ENCODE assay signal across 10 cellular contexts in genomic region chr4:7358100-7358735, GRCh38.
DNase-seq lines count a peak whose midpoint lies in the region; ATAC-seq, FAIRE-seq and TF ChIP-seq lines count a peak whose summit lies in the region.
"Had no signal": no experiment of that assay in that cellular context is flagged by ENCODE, and none has a peak within 500 bp of the region (broad histone marks: within the 10 kb centered on the region; RNA-seq: fewer than 3 reads in every experiment).

No MANE protein-coding gene starts in this region.

- no TSS peak for BruUV-seq in MCF 10A (replicated peaks; lab: Mats Ljungman, UMichigan)

- TF ChIP-seq CTCF in A549 (IDR thresholded peaks at IDR 0.05) = no peak
- no peak for TF ChIP-seq CTCF in MCF 10A (IDR thresholded peaks at IDR 0.05; ENCODE audit: unreplicated experiment)

- no peak overlapping the region for H3K4me3 Mint-ChIP-seq in MCF 10A (ENCODE audit: unreplicated experiment)
- H3K4me3 Mint-ChIP-seq: CD4-positive, CD25-positive, alpha-beta regulatory T cell; T-cell had no signal

- no peak for FAIRE-seq in A549 (lab: Jason Lieb, UNC)

- peak overlapping the region; percentile 36 to 76; a peak in 3 of 6 replicates for H3K27ac ChIP-seq in A549

- no peaks in the 10 kb centered on the region for H3K36me3 Mint-ChIP-seq in MCF 10A (ENCODE audit: insufficient read depth, unreplicated experiment)
- H3K36me3 Mint-ChIP-seq: CD4-positive, CD25-positive, alpha-beta regulatory T cell; T-cell had no signal

- no peak for TF ChIP-seq POLR2A in A549 (IDR thresholded peaks at IDR 0.05; ENCODE audit: low read length)

- H3K9me3 ChIP-seq in A549 = no peaks in the 10 kb centered on the region

- no peak overlapping the region for H3K4me3 ChIP-seq in A549

- no peak for TF ChIP-seq RAD21 in A549 (conservative IDR thresholded peaks at IDR 0.05 in 1 of 2, IDR thresholded peaks at IDR 0.05 in 1 of 2)

- peaks cover 23% of the 10 kb centered on the region for H3K4me1 ChIP-seq in A549

- H3K27ac Mint-ChIP-seq in MCF 10A (ENCODE audit: low read depth, unreplicated experiment) = no peak overlapping the region
- H3K27ac Mint-ChIP-seq: CD4-positive, CD25-positive, alpha-beta regulatory T cell; T-cell had no signal

- no peaks in the 10 kb centered on the region for H3K4me1 Mint-ChIP-seq in MCF 10A (ENCODE audit: insufficient read depth, unreplicated experiment)
- H3K4me1 Mint-ChIP-seq: CD4-positive, CD25-positive, alpha-beta regulatory T cell; T-cell had no signal

- 32% methylated on average over 11 of the region's 11 CpGs for WGBS in A549 (ENCODE audit: missing lambda C conversion rate)

- peaks cover 2% of the 10 kb centered on the region for H3K27me3 Mint-ChIP-seq in MCF 10A (ENCODE audit: insufficient read depth, unreplicated experiment)

- POLR2A ChIA-PET in A549 (lab: Yijun Ruan, JAX) (no interaction called here), MCF 10A (lab: Yijun Ruan, JAX) (interaction anchor here (0.6 to 1.4 kb wide), 3 partner anchors 41 to 1079 kb away, joined by 3 to 4 read pairs (median 3); no protein-coding TSS in a partner anchor)

- TF ChIP-seq EP300 in A549 (IDR thresholded peaks at IDR 0.05) = peak in 1 of 2 experiments; percentile 32; a peak in 1 of 5 replicates

- CTCF ChIA-PET in A549 (lab: Yijun Ruan, JAX) (interaction anchor here (0.9 to 1.2 kb wide), 2 partner anchors 15 to 58 kb away, joined by 3 read pairs; no protein-coding TSS in a partner anchor), MCF 10A (lab: Yijun Ruan, JAX) (interaction anchor here (1.0 kb wide), 1 partner anchor 362 kb away, joined by 3 read pairs; no protein-coding TSS in a partner anchor)

- no peaks in the 10 kb centered on the region for H3K9me3 Mint-ChIP-seq in MCF 10A (ENCODE audit: unreplicated experiment)
- H3K9me3 Mint-ChIP-seq: CD4-positive, CD25-positive, alpha-beta regulatory T cell; T-cell had no signal

- peak; percentile 94 for ATAC-seq in A549
- no peak for ATAC-seq in left colon
- ATAC-seq: T-cell had no signal

- intact Hi-C loops in MCF 10A (cut with micrococcal nuclease) = no loop called here
- intact Hi-C loops in left colon (cut with DNase I, micrococcal nuclease) = no loop called here

- DNase-seq in A549 (ENCODE audit: low read depth in 1 of 2, low spot score in 1 of 2) (peak; percentile 55 to 73), HT-29 (ENCODE audit: low spot score) (peak; percentile 6), MCF 10A (ENCODE audit: unreplicated experiment) (peak; percentile 85), kidney tubule cell (ENCODE audit: low spot score) (peak; percentile 93), T-helper 9 cell (no peak), SKM-1 treated with dmso at 0.1 percent for 144 hours (lab: John Stamatoyannopoulos, UW; ENCODE audit: unreplicated experiment) (no peak), left colon (no peak)
- no peak for DNase-seq in effector CD8-positive, alpha-beta T cell (lab: John Stamatoyannopoulos, UW)
- DNase-seq: CD4-positive, CD25-positive, alpha-beta regulatory T cell; T-cell had no signal

- peak overlapping the region; percentile 58 for H3K4me2 ChIP-seq in A549

TF ChIP-seq in A549, 52 proteins besides CTCF, POLR2A, EP300 and RAD21:
- TF ChIP-seq USF2 (IDR thresholded peaks at IDR 0.05) (peak; percentile 54; the same call in 1 of the 2 replicates), FOSL2 (IDR thresholded peaks at IDR 0.05) (0 out of 2 replicates have a peak, but pooled peaks have one; percentile 22), FOSL2 (CRISPR knock-in tag; IDR thresholded peaks at IDR 0.05) (peak; percentile 62), ZFP36 (IDR thresholded peaks at IDR 0.05; ENCODE audit: borderline replicate concordance, partially characterized antibody) (no peak), ATOH8 (CRISPR knock-in tag; IDR thresholded peaks at IDR 0.05; ENCODE audit: low read depth) (no peak)
- TF ChIP-seq, protein P1, sequence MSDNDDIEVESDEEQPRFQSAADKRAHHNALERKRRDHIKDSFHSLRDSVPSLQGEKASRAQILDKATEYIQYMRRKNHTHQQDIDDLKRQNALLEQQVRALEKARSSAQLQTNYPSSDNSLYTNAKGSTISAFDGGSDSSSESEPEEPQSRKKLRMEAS (IDR thresholded peaks at IDR 0.05) = peak; percentile 83

Comparison
In these comparisons a context has a peak if more than half of its experiments do, and no peak if none do; other contexts are left out.
1. DNase-seq: peak in A549 (2 of 2), HT-29 (single experiment), MCF 10A (single experiment) and kidney tubule cell (single experiment); none in T-helper 9 cell (single experiment), SKM-1 treated with dmso at 0.1 percent for 144 hours (single experiment), left colon (0 of 2) and effector CD8-positive, alpha-beta T cell (single experiment).